In genomic region chr1:35371506-35371905, GRCh38 we compare ENCODE assay signal across 20 cellular contexts.
DNase-seq lines count a peak whose midpoint lies in the region; ATAC-seq, FAIRE-seq and TF ChIP-seq lines count a peak whose summit lies in the region.
"Had no signal": no experiment of that assay in that cellular context is flagged by ENCODE, and none has a peak within 500 bp of the region (broad histone marks: within the 10 kb centered on the region; RNA-seq: fewer than 3 reads in every experiment).

No MANE protein-coding gene starts in this region.

- intact Hi-C loops in GM12878 (cut with micrococcal nuclease; ENCODE audit: unreplicated experiment), result no loop called here
- intact Hi-C loops in activated T-helper 1 cell treated with anti-CD3 and anti-CD28 coated beads, Interleukin-12 subunit alpha, Interleukin-12 subunit beta, Interleukin-2, Interleukin-4 antibody, amounts not matched to agents 30 ng/mL and 10 ng/mL and 1 ng/mL, durations not matched to agents 14 hours and 24 hours and 36 hours (cut with micrococcal nuclease), result no loop called here

- SMC1A ChIA-PET in GM12878 (lab: Charles Lee; ENCODE audit: uncharacterized antibody, unreplicated experiment), result interaction anchor here (1.2 kb wide), 1 partner anchor 193 kb away, joined by 3 read pairs; no protein-coding TSS in a partner anchor

- DNase-seq in EH (ENCODE audit: low read depth) (peak; percentile 5), MV-4-11 (lab: John Stamatoyannopoulos, UW) (peak; percentile 19), GM12878 (ENCODE audit: low read depth, low spot score) (no peak), HCEC 1CT (no peak)
- DNase-seq in activated CD8-positive, alpha-beta memory T cell treated with anti-CD3 and anti-CD28 coated beads, Interleukin-2, amount 50 U/mL, for 4 hours, result no peak
- no peak for DNase-seq in activated T-helper 1 cell treated with anti-CD3 and anti-CD28 coated beads, Interleukin-12 subunit alpha, Interleukin-12 subunit beta, Interleukin-2, Interleukin-4 antibody, amounts not matched to agents 30 ng/mL and 10 ng/mL and 1 ng/mL, durations not matched to agents 14 hours and 24 hours and 36 hours (ENCODE audit: low spot score)
- DNase-seq: Calu3; CD8-positive, alpha-beta T cell; EL; Kasumi-1; MM.1S; NCI-H1105 treated with DMSO at 0.1 percent for 48 hours; NCI-H1694; NCI-H2081 treated with DMSO at 0.1 percent for 48 hours; RPMI8226; SIG-M5 had no signal

- H2AFZ ChIP-seq in GM12878 (ENCODE audit: control insufficient read depth, low read depth, low read length), result no peak overlapping the region

- H3K36me3 Mint-ChIP-seq in activated T-helper 1 cell treated with anti-CD3 and anti-CD28 coated beads, Interleukin-12 subunit alpha, Interleukin-12 subunit beta, Interleukin-2, Interleukin-4 antibody, amounts not matched to agents 30 ng/mL and 10 ng/mL and 1 ng/mL, durations not matched to agents 14 hours and 24 hours and 36 hours (ENCODE audit: low read depth), result peaks cover 5% of the 10 kb centered on the region

- RAD21 ChIA-PET in GM12878 (lab: Charles Lee; ENCODE audit: unreplicated experiment), result no interaction called here

- no peak for TF ChIP-seq POLR2A in GM12878 (IDR thresholded peaks at IDR 0.05; ENCODE audit: low read depth, low read length)

- no peaks in the 10 kb centered on the region for H3K79me2 ChIP-seq in GM12878 (ENCODE audit: control insufficient read depth, insufficient read depth, low read length)

- no peak for TF ChIP-seq CTCF in GM12878 (IDR thresholded peaks at IDR 0.05 in 2 of 3, conservative IDR thresholded peaks at IDR 0.05 in 1 of 3; ENCODE audit: control insufficient read depth in 2 of 3, extremely low read depth in 1 of 3, insufficient read depth in 1 of 3, low read depth in 3 of 3, low read length in 3 of 3)

- 41% methylated on average over 4 of the region's 4 CpGs for WGBS in GM12878 (ENCODE audit: insufficient coverage, insufficient replicate concordance, low lambda C conversion rate, missing lambda C conversion rate)

- no peak overlapping the region for H3K4me2 ChIP-seq in GM12878 (ENCODE audit: control insufficient read depth, insufficient read depth)

- H4K20me1 ChIP-seq in GM12878 (ENCODE audit: control insufficient read depth, insufficient read depth), result no peaks in the 10 kb centered on the region

- TF ChIP-seq EP300 in GM12878 (IDR thresholded peaks at IDR 0.05; ENCODE audit: borderline replicate concordance in 1 of 2, control insufficient read depth in 1 of 2, low read depth in 2 of 2, low read length in 2 of 2), result no peak

- no peaks in the 10 kb centered on the region for H3K27me3 Mint-ChIP-seq in activated T-helper 1 cell treated with anti-CD3 and anti-CD28 coated beads, Interleukin-12 subunit alpha, Interleukin-12 subunit beta, Interleukin-2, Interleukin-4 antibody, amounts not matched to agents 30 ng/mL and 10 ng/mL and 1 ng/mL, durations not matched to agents 14 hours and 24 hours and 36 hours (ENCODE audit: insufficient read depth)
- H3K27me3 Mint-ChIP-seq: IgD-negative memory B cell had no signal

- H3K36me3 ChIP-seq in GM12878 (ENCODE audit: control insufficient read depth in 2 of 2, insufficient read depth in 2 of 2, low read length in 1 of 2), result no peaks in the 10 kb centered on the region

- CTCF ChIA-PET in GM12878 (lab: Yijun Ruan, JAX), result interaction anchor here (0.6 to 1.4 kb wide), 2 partner anchors 47 to 170 kb away, joined by 3 read pairs; no protein-coding TSS in a partner anchor

- no peak overlapping the region for H3K4me3 ChIP-seq in GM12878

- H3K27ac ChIP-seq in GM12878 (ENCODE audit: control insufficient read depth, insufficient read depth), result no peak overlapping the region

- POLR2A ChIA-PET in GM12878 (lab: Charles Lee), result no interaction called here

- TSS peak; percentile 41 for BruUV-seq in GM12878 (replicated peaks; lab: Mats Ljungman, UMichigan)

- H3K9me3 ChIP-seq in GM12878 (replicated peaks; ENCODE audit: control insufficient read depth, insufficient read depth, low read length), result no peaks in the 10 kb centered on the region

- no peak for TF ChIP-seq RAD21 in GM12878 (IDR thresholded peaks at IDR 0.05; ENCODE audit: insufficient read depth, low read depth, low read length)

- H3K27me3 ChIP-seq in GM12878 (replicated peaks in 1 of 2; ENCODE audit: control insufficient read depth in 2 of 2, insufficient read depth in 2 of 2, low read length in 1 of 2), result no peaks in the 10 kb centered on the region

- no peak for ATAC-seq in GM12878
- ATAC-seq: CD8-positive, alpha-beta T cell; SK-N-SH treated with all-trans-retinoic acid at 6 μM for 48 hours had no signal

- H3K4me1 ChIP-seq in GM12878 (ENCODE audit: control insufficient read depth, insufficient read depth, low read length), result no peaks in the 10 kb centered on the region

- H3K4me3 Mint-ChIP-seq in activated T-helper 1 cell treated with anti-CD3 and anti-CD28 coated beads, Interleukin-12 subunit alpha, Interleukin-12 subunit beta, Interleukin-2, Interleukin-4 antibody, amounts not matched to agents 30 ng/mL and 10 ng/mL and 1 ng/mL, durations not matched to agents 14 hours and 24 hours and 36 hours, result no peak overlapping the region
- H3K4me3 Mint-ChIP-seq: CD8-positive, alpha-beta T cell; IgD-negative memory B cell had no signal

- FAIRE-seq in GM12878 (lab: Jason Lieb, UNC), result no peak
- FAIRE-seq in islet of Langerhans (lab: Jason Lieb, UNC), result peak; percentile 61
- FAIRE-seq: GM12892 had no signal

- no peak overlapping the region for H3K27ac Mint-ChIP-seq in activated T-helper 1 cell treated with anti-CD3 and anti-CD28 coated beads, Interleukin-12 subunit alpha, Interleukin-12 subunit beta, Interleukin-2, Interleukin-4 antibody, amounts not matched to agents 30 ng/mL and 10 ng/mL and 1 ng/mL, durations not matched to agents 14 hours and 24 hours and 36 hours
- H3K27ac Mint-ChIP-seq: CD8-positive, alpha-beta T cell; IgD-negative memory B cell had no signal

- in situ Hi-C loops in GM12878 (cut with MboI), result no loop called here

- no peak overlapping the region for H3K9ac ChIP-seq in GM12878 (ENCODE audit: control insufficient read depth, insufficient read depth, low read length)

- no peaks in the 10 kb centered on the region for H3K9me3 Mint-ChIP-seq in activated T-helper 1 cell treated with anti-CD3 and anti-CD28 coated beads, Interleukin-12 subunit alpha, Interleukin-12 subunit beta, Interleukin-2, Interleukin-4 antibody, amounts not matched to agents 30 ng/mL and 10 ng/mL and 1 ng/mL, durations not matched to agents 14 hours and 24 hours and 36 hours
- H3K9me3 Mint-ChIP-seq: CD8-positive, alpha-beta T cell; IgD-negative memory B cell had no signal

- H3K4me1 Mint-ChIP-seq in activated T-helper 1 cell treated with anti-CD3 and anti-CD28 coated beads, Interleukin-12 subunit alpha, Interleukin-12 subunit beta, Interleukin-2, Interleukin-4 antibody, amounts not matched to agents 30 ng/mL and 10 ng/mL and 1 ng/mL, durations not matched to agents 14 hours and 24 hours and 36 hours (ENCODE audit: low read depth), result no peaks in the 10 kb centered on the region

TF ChIP-seq in GM12878, 131 proteins besides CTCF, POLR2A, EP300 and RAD21 (continues in another document):
- TF ChIP-seq PKNOX1 (IDR thresholded peaks at IDR 0.05) (no peak), YBX1 (IDR thresholded peaks at IDR 0.05) (no peak), REST (IDR thresholded peaks at IDR 0.05; ENCODE audit: low read depth, low read length) (no peak), BACH1 (IDR thresholded peaks at IDR 0.05; ENCODE audit: borderline replicate concordance) (no peak), ATF3 (IDR thresholded peaks at IDR 0.05; ENCODE audit: borderline replicate concordance, extremely low read depth, low read depth, low read length) (no peak), TBL1XR1 (IDR thresholded peaks at IDR 0.05; ENCODE audit: low read depth, low read length) (no peak), GABPA (IDR thresholded peaks at IDR 0.05; ENCODE audit: low read depth) (no peak), MYC (IDR thresholded peaks at IDR 0.05; ENCODE audit: insufficient read depth, insufficient read length, insufficient replicate concordance, low read length, severe bottlenecking) (no peak), ZSCAN29 (IDR thresholded peaks at IDR 0.05) (no peak), EZH2 (IDR thresholded peaks at IDR 0.05; ENCODE audit: borderline replicate concordance, control insufficient read depth, low read depth, low read length) (no peak)

Comparison
In these comparisons a context has a peak if more than half of its experiments do, and no peak if none do; other contexts are left out.
1. DNase-seq: peak in EH (single experiment) and MV-4-11 (single experiment); none in GM12878 (single experiment), activated CD8-positive, alpha-beta memory T cell treated with anti-CD3 and anti-CD28 coated beads, Interleukin-2, amount 50 U/mL, for 4 hours (single experiment), activated T-helper 1 cell treated with anti-CD3 and anti-CD28 coated beads, Interleukin-12 subunit alpha, Interleukin-12 subunit beta, Interleukin-2, Interleukin-4 antibody, amounts not matched to agents 30 ng/mL and 10 ng/mL and 1 ng/mL, durations not matched to agents 14 hours and 24 hours and 36 hours (single experiment) and HCEC 1CT (single experiment).